8 cellular contexts compared by ENCODE assay signal in genomic region chr10:102641880-102642552, GRCh38. TPM values are rescaled to one million over a fixed set of nuclear protein-coding genes. Genes with fewer than 3 reads are reported as not detected.
DNase-seq lines count a peak whose midpoint lies in the region; ATAC-seq, FAIRE-seq and TF ChIP-seq lines count a peak whose summit lies in the region.

No MANE protein-coding gene starts in this region.

- peaks cover 2% of the 10 kb centered on the region for H3K36me3 Mint-ChIP-seq in chondrocyte (ENCODE audit: low read depth)

- H3K27ac ChIP-seq in kidney (ENCODE audit: low read depth in 2 of 2, low read length in 2 of 2) = peak overlapping the region; percentile 97 to 99

- H3K27ac Mint-ChIP-seq in chondrocyte (ENCODE audit: unreplicated experiment) = peak overlapping the region; percentile 99

- no peak for TF ChIP-seq CTCF in AG10803 (conservative IDR thresholded peaks at IDR 0.05; ENCODE audit: low read length)
- TF ChIP-seq CTCF in chondrocyte (IDR thresholded peaks at IDR 0.05) = no peak
- TF ChIP-seq CTCF in kidney (IDR thresholded peaks at IDR 0.05; ENCODE audit: borderline replicate concordance, extremely low read depth, insufficient read depth) = no peak

- peak; percentile 96 for DNase-seq in AG10803 (ENCODE audit: low read depth)
- DNase-seq in NCI-H510A (lab: John Stamatoyannopoulos, UW) = peak; percentile 94
- peak; percentile 97 to 98 for DNase-seq in activated CD4-positive, alpha-beta T cell treated with anti-CD3 and anti-CD28 coated beads for 24 hours (ENCODE audit: low read depth in 2 of 2)
- DNase-seq in chondrocyte (ENCODE audit: low spot score) = peak; percentile 99
- DNase-seq in kidney = peak; percentile 100
- peak; percentile 95 to 96 for DNase-seq in stimulated activated CD4-positive, alpha-beta T cell treated with anti-CD3 and anti-CD28 coated beads, Interleukin-15, amount 100 ng/mL, for 1 hour (ENCODE audit: low read depth in 1 of 2, low spot score in 1 of 2)

- H3K4me3 ChIP-seq in AG10803 (ENCODE audit: low read length) (peak overlapping the region; percentile 97), kidney (ENCODE audit: low read length in 2 of 2) (peak overlapping the region; percentile 93 to 99)

- H3K4me1 ChIP-seq in kidney (ENCODE audit: control insufficient read depth in 1 of 2, insufficient read depth in 1 of 2, low read depth in 1 of 2, low read length in 2 of 2) = peaks cover 4 to 5% of the 10 kb centered on the region in 2 donors

- H3K9me3 Mint-ChIP-seq in chondrocyte (ENCODE audit: low read depth) = no peaks in the 10 kb centered on the region

- H3K9ac ChIP-seq in kidney (ENCODE audit: low read length in 2 of 2) = peak overlapping the region; percentile 44 to 91

- H3K27me3 Mint-ChIP-seq in chondrocyte (ENCODE audit: low read depth) = no peaks in the 10 kb centered on the region

- FAIRE-seq in kidney (lab: Jason Lieb, UNC) = peak; percentile 77

- H3K36me3 ChIP-seq in kidney (ENCODE audit: control insufficient read depth in 1 of 2, insufficient read depth in 2 of 2, low read length in 2 of 2) = peaks cover 0 to 2% of the 10 kb centered on the region in 2 donors

- H3K9me3 ChIP-seq in kidney (ENCODE audit: control insufficient read depth in 1 of 2, low read length in 2 of 2) = no peaks in the 10 kb centered on the region

- peak overlapping the region; percentile 93 for H3K4me3 Mint-ChIP-seq in chondrocyte (ENCODE audit: unreplicated experiment)

- peaks cover 21% of the 10 kb centered on the region for H3K4me1 Mint-ChIP-seq in chondrocyte (ENCODE audit: low read depth)

- intact Hi-C loops in kidney (cut with DNase I) = no loop called here

- ATAC-seq in GM19043 (IDR thresholded peaks at IDR 0.05; ENCODE audit: low read depth, unreplicated experiment) = peak; percentile 49
- peak; percentile 50 for ATAC-seq in HG03354 (IDR thresholded peaks at IDR 0.05; ENCODE audit: poor library complexity, severe bottlenecking, unreplicated experiment)

RNA-seq across cellular contexts. Expression of gene TRIM8, which starts 2.3 kb away (rescaled TPM):
- total RNA-seq in chondrocyte (40.3 to 74.4 TPM (median 66.8 TPM) in 3 replicates), kidney (198 TPM)
- polyA plus RNA-seq in kidney (ENCODE audit: insufficient read depth, low read depth, low replicate concordance) = 160 TPM

Comparison
In these comparisons a context has a peak if more than half of its experiments do, and no peak if none do; other contexts are left out.
1. Peak in every context shown above with its lines: DNase-seq, ATAC-seq, H3K4me3 ChIP-seq and H3K27ac ChIP-seq.